ENCODE assay signal across 8 cellular contexts in genomic region chr7:24821045-24821853, GRCh38.
DNase-seq lines count a peak whose midpoint lies in the region; ATAC-seq and TF ChIP-seq lines count a peak whose summit lies in the region.

No MANE protein-coding gene starts in this region.

- intact Hi-C loops in prostate gland (cut with DNase I) (loop anchor here (2.0 to 5.0 kb wide), 2 partner anchors 161 to 248 kb away; partner anchors contain the start of gene OSBPL3), aorta (cut with DNase I) (loop anchor here (5.0 kb wide), 2 partner anchors 161 to 251 kb away; partner anchors contain the start of gene OSBPL3 (in 1 of the 2))

- H3K4me3 ChIP-seq in prostate gland (no peak overlapping the region), aorta (ENCODE audit: low read length in 2 of 2) (no peak overlapping the region)

- H3K27me3 ChIP-seq in prostate gland (replicated peaks; ENCODE audit: insufficient read depth) (no peaks in the 10 kb centered on the region), aorta (ENCODE audit: control insufficient read depth in 1 of 2, insufficient read depth in 2 of 2, low read length in 1 of 2) (no peaks in the 10 kb centered on the region)

- peak overlapping the region; percentile 98 for H3K27ac Mint-ChIP-seq in activated CD8-positive, alpha-beta memory T cell treated with anti-CD3 and anti-CD28 coated beads, Interleukin-2, amount 10 ng/mL, durations not matched to agents 7 days and 5 days

- peak in 2 of 4 experiments; percentile 14 to 47 for TF ChIP-seq CTCF in prostate gland (IDR thresholded peaks at IDR 0.05)

- 54% methylated on average over 10 of the region's 10 CpGs for WGBS in prostate gland
- 61 to 66% methylated on average over 10 of the region's 10 CpGs for WGBS in aorta, 2 donors

- CTCF ChIA-PET in activated CD8-positive, alpha-beta memory T cell treated with anti-CD3 and anti-CD28 coated beads, Interleukin-2, amount 10 ng/mL, durations not matched to agents 7 days and 5 days (lab: Charles Lee), result interaction anchor here (0.7 to 4.6 kb wide), 38 partner anchors 7 to 277 kb away, joined by 3 to 90 read pairs (median 4); partner anchors contain the start of gene OSBPL3

- H3K27ac ChIP-seq in prostate gland, result peak overlapping the region; percentile 9 to 29
- no peak overlapping the region for H3K27ac ChIP-seq in aorta (ENCODE audit: low read depth in 1 of 2, low read length in 2 of 2)

- H3K9me3 Mint-ChIP-seq in activated CD8-positive, alpha-beta memory T cell treated with anti-CD3 and anti-CD28 coated beads, Interleukin-2, amount 10 ng/mL, durations not matched to agents 7 days and 5 days (ENCODE audit: low read depth), result no peaks in the 10 kb centered on the region

- ATAC-seq in HG02884 (IDR thresholded peaks at IDR 0.05; ENCODE audit: unreplicated experiment) (peak; percentile 78), aorta (ENCODE audit: low FRiP score) (peak; percentile 60)
- ATAC-seq in activated CD8-positive, alpha-beta memory T cell treated with anti-CD3 and anti-CD28 coated beads, Interleukin-2, amount 10 ng/mL, durations not matched to agents 7 days and 5 days, result peak; percentile 88

- H3K36me3 ChIP-seq in prostate gland, result no peaks in the 10 kb centered on the region
- H3K36me3 ChIP-seq in aorta (ENCODE audit: control insufficient read depth in 1 of 2, insufficient read depth in 2 of 2, low read length in 1 of 2), result no peaks in the 10 kb centered on the region

- TF ChIP-seq POLR2A in erythroblast (IDR thresholded peaks at IDR 0.05; ENCODE audit: low read length), result peak; percentile 50
- TF ChIP-seq POLR2A in prostate gland (IDR thresholded peaks at IDR 0.05), result no peak

- no peaks in the 10 kb centered on the region for H3K4me1 ChIP-seq in prostate gland (replicated peaks)
- H3K4me1 ChIP-seq in aorta (ENCODE audit: control insufficient read depth in 1 of 2, insufficient read depth in 2 of 2, low read length in 2 of 2), result no peaks in the 10 kb centered on the region

- peaks cover 56% of the 10 kb centered on the region for H3K36me3 Mint-ChIP-seq in activated CD8-positive, alpha-beta memory T cell treated with anti-CD3 and anti-CD28 coated beads, Interleukin-2, amount 10 ng/mL, durations not matched to agents 7 days and 5 days

- H3K9me3 ChIP-seq in prostate gland (no peaks in the 10 kb centered on the region), aorta (ENCODE audit: control insufficient read depth, low read length) (no peaks in the 10 kb centered on the region)

- DNase-seq in NCI-H82 (lab: John Stamatoyannopoulos, UW) (peak; percentile 15), NCI-H82 treated with DMSO at 0.1 percent for 48 hours (lab: John Stamatoyannopoulos, UW; ENCODE audit: unreplicated experiment) (no peak), NCI-H510A treated with DMSO at 0.1 percent for 48 hours (lab: John Stamatoyannopoulos, UW) (peak; percentile 23), erythroblast (lab: John Stamatoyannopoulos, UW) (peak; percentile 84 to 89), prostate gland (ENCODE audit: low spot score) (peak; percentile 49), aorta (peak in 1 of 2 donors; percentile 79)
- DNase-seq in activated CD8-positive, alpha-beta memory T cell treated with anti-CD3 and anti-CD28 coated beads, Interleukin-2, amount 10 ng/mL, durations not matched to agents 7 days and 5 days, result peak; percentile 94

- H3K4me3 Mint-ChIP-seq in activated CD8-positive, alpha-beta memory T cell treated with anti-CD3 and anti-CD28 coated beads, Interleukin-2, amount 10 ng/mL, durations not matched to agents 7 days and 5 days, result peak overlapping the region; percentile 34

- H3K4me1 Mint-ChIP-seq in activated CD8-positive, alpha-beta memory T cell treated with anti-CD3 and anti-CD28 coated beads, Interleukin-2, amount 10 ng/mL, durations not matched to agents 7 days and 5 days, result peaks cover 56% of the 10 kb centered on the region

- H3K27me3 Mint-ChIP-seq in activated CD8-positive, alpha-beta memory T cell treated with anti-CD3 and anti-CD28 coated beads, Interleukin-2, amount 10 ng/mL, durations not matched to agents 7 days and 5 days, result no peaks in the 10 kb centered on the region

Comparison
In these comparisons a context has a peak if more than half of its experiments do, and no peak if none do; other contexts are left out.
1. H3K27ac ChIP-seq: peak in prostate gland (2 of 2); none in aorta (0 of 2).
2. Peak in every context shown above with its lines, with median percentiles within 50 percentile points of each other: ATAC-seq.